In the genomic region with DNA sequence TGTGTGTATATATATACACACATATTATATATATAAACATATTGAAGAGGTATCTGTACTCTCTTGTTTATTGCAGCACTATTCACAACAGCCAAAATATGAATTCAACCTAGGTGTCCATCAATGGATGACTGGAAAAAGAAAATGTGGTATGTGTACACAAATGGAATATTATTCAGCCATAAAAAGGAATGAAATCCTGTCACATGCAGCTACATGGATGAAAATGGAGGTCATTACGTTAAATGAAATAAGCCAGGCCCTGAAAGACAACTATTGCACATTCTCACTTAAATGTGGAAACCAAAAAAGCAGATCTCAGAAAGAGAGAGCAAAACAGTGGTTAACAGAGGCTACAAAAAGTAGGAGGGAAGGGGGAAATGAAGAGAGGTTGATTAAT, we compare ENCODE assay signal across 34 cellular contexts.
"Had no signal": no experiment of that assay in that cellular context is flagged by ENCODE, and none has a peak within 500 bp of the region (broad histone marks: within the 10 kb centered on the region; RNA-seq: fewer than 3 reads in every experiment).

No MANE protein-coding gene starts in this region.

- H3K4me2 ChIP-seq: KMS-11 had no signal

- H3K36me3 ChIP-seq: MG63 had no signal

- H3K4me3 ChIP-seq: MG63 had no signal

- DNase-seq: Karpas-422, Kasumi-1, KG1, MG63, MM.1S, MV-4-11, NCI-H1048, NCI-H1092, NCI-H1092 treated with DMSO at 0.1 percent for 48 hours, NCI-H1105, NCI-H1105 treated with DMSO at 0.1 percent for 48 hours, NCI-H1417, NCI-H1417 treated with DMSO at 0.1 percent for 48 hours, NCI-H1436, NCI-H1436 treated with DMSO at 0.1 percent for 48 hours, NCI-H146, NCI-H1694, NCI-H1694 treated with DMSO at 0.1 percent for 48 hours, NCI-H187, NCI-H187 treated with DMSO at 0.1 percent for 48 hours, NCI-H1930, NCI-H2029, NCI-H2029 treated with DMSO at 0.1 percent for 48 hours, NCI-H2081, NCI-H2081 treated with DMSO at 0.1 percent for 48 hours, NCI-H2107, NCI-H2171, NCI-H2171 treated with DMSO at 0.1 percent for 48 hours, NCI-H2227 treated with DMSO at 0.1 percent for 48 hours, NCI-H226, NCI-H345, NCI-H446, NCI-H446 treated with DMSO at 0.1 percent for 48 hours had no signal

- H3K27ac ChIP-seq: KMS-11 had no signal

- H3K27me3 ChIP-seq: MG63 had no signal

- H3K9ac ChIP-seq: KMS-11 had no signal
